ENCODE assay signal across 1 cellular context in the genomic region with DNA sequence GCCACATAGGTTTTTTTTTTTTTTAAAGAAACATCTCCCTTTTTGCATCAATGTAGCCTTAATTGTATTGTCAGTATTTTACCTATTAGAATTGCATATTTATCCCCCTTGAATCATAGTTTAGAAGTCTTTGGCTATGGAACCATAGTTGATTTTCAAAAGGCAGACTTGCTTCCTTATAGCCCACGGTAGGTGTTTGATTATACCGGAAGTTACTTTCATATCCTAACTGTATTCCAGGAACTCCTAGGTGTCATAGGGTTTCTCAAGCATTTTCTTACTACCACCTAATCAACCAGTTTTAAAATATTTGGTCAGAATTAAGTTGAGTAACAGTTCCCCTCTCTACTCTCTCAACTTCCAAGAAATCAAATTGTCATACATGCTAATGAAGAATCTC.
TF ChIP-seq lines count a peak whose summit lies in the region.

No MANE protein-coding gene starts in this region.

TF ChIP-seq in K562, 482 proteins besides CTCF, POLR2A, EP300 and RAD21:
- TF ChIP-seq, protein P1, sequence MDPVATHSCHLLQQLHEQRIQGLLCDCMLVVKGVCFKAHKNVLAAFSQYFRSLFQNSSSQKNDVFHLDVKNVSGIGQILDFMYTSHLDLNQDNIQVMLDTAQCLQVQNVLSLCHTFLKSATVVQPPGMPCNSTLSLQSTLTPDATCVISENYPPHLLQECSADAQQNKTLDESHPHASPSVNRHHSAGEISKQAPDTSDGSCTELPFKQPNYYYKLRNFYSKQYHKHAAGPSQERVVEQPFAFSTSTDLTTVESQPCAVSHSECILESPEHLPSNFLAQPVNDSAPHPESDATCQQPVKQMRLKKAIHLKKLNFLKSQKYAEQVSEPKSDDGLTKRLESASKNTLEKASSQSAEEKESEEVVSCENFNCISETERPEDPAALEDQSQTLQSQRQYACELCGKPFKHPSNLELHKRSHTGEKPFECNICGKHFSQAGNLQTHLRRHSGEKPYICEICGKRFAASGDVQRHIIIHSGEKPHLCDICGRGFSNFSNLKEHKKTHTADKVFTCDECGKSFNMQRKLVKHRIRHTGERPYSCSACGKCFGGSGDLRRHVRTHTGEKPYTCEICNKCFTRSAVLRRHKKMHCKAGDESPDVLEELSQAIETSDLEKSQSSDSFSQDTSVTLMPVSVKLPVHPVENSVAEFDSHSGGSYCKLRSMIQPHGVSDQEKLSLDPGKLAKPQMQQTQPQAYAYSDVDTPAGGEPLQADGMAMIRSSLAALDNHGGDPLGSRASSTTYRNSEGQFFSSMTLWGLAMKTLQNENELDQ (CRISPR knock-in tag; IDR thresholded peaks at IDR 0.05; ENCODE audit: borderline replicate concordance), result no peak
- TF ChIP-seq MAZ (CRISPR knock-in tag; conservative IDR thresholded peaks at IDR 0.05 in 1 of 2, IDR thresholded peaks at IDR 0.05 in 1 of 2) (no peak), ZNF384 (IDR thresholded peaks at IDR 0.05; ENCODE audit: low read depth, low read length) (peak; percentile 48; the same call in 1 of the 2 replicates)
TF ChIP-seq in K562: peak in this region for 1.
